Comparison of ENCODE assay signal across 25 cellular contexts in genomic region chr11:116179346-116179850, GRCh38.
"Had no signal": no experiment of that assay in that cellular context is flagged by ENCODE, and none has a peak within 500 bp of the region (broad histone marks: within the 10 kb centered on the region; RNA-seq: fewer than 3 reads in every experiment).

No MANE protein-coding gene starts in this region.

- DNase-seq: cortex of kidney; effector memory CD4-positive, alpha-beta T cell; esophagus squamous epithelium; foreskin fibroblast; glutamatergic neuron; left cardiac atrium; left ventricle myocardium inferior; lower lobe of right lung; midbrain; psoas muscle; stimulated activated CD4-positive, alpha-beta T cell treated with anti-CD3 and anti-CD28 coated beads, Interleukin-2, amount 100 ng/mL, for 24 hours; stimulated activated CD4-positive, alpha-beta T cell treated with anti-CD3 and anti-CD28 coated beads, Interleukin-4, amount 100 ng/mL, for 4 hours; stimulated activated naive CD4-positive, alpha-beta T cell; stomach; substantia nigra; transverse colon had no signal

- H3K27me3 ChIP-seq: gastroesophageal sphincter, transverse colon had no signal

- H3K4me1 ChIP-seq: psoas muscle, transverse colon had no signal

- ATAC-seq: gastroesophageal sphincter; left cardiac atrium; lower lobe of right lung; natural killer cell treated with Interleukin-12 subunit alpha and Interleukin-12 subunit beta and Interleukin-15 and Interleukin-18, amount 100 ng/mL, for 72 hours; psoas muscle; sciatic nerve had no signal

- H3K9me3 ChIP-seq: esophagus squamous epithelium, gastroesophageal sphincter, left ventricle myocardium inferior, lower lobe of right lung, psoas muscle, stomach, thoracic aorta, transverse colon had no signal

- FAIRE-seq: keratinocyte, urothelium cell line had no signal

- H3K4me3 ChIP-seq: dorsolateral prefrontal cortex, esophagus squamous epithelium, gastroesophageal sphincter, left ventricle myocardium inferior, lower lobe of right lung, psoas muscle, skin epidermis, stomach, thoracic aorta, transverse colon had no signal

- H3K27ac ChIP-seq: epithelial cell of prostate, esophagus squamous epithelium, gastroesophageal sphincter, left ventricle myocardium inferior, lower lobe of right lung, psoas muscle, stomach, thoracic aorta, transverse colon had no signal

- H3K36me3 ChIP-seq: esophagus squamous epithelium, gastroesophageal sphincter, left ventricle myocardium inferior, lower lobe of right lung, stomach, thoracic aorta, transverse colon had no signal
